In the genomic region with DNA sequence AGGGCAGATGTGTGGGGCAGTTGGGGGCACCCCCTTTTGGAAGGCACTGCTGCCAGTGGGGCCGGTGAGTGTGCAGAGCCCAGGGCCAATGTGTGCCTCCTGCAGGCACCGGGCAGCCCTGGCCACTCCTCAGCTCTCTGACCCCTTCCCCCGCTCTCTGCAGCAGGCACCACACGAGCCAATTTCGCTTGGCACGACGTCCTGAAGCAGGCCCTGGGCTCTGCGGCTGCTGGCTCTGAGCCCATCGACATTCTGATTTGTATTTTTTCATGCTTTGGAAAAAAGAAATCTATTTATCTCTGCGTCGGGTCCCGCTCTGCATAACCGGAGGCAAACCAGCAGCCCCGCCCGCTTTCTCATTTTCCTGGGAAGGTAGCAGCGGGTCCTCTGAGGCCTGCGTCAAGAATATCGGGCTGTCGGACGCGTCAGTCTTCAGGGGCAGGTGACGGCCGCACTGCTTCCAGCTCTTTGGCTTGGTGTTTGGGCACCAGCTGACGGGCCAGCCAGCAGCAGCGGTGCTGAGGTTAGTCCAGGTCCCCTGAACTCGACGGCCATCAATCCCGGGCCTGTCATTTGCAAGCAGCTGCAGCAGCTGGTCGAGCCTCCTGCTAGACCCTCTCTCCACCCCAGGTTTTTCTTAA, we compare ENCODE assay signal across 10 cellular contexts.
A peak's percentile ranks its signal among the peaks of the same experiment; 100 is the strongest.
DNase-seq lines count a peak whose midpoint lies in the region; ATAC-seq and TF ChIP-seq lines count a peak whose summit lies in the region.
"Had no signal": no experiment of that assay in that cellular context is flagged by ENCODE, and none has a peak within 500 bp of the region (broad histone marks: within the 10 kb centered on the region; RNA-seq: fewer than 3 reads in every experiment).

No MANE protein-coding gene starts in this region.

- 42% methylated on average over 17 of the region's 29 CpGs; no CpG with 5 or more reads in 1 of the 2 experiments for WGBS in IMR-90 (ENCODE audit: extremely low coverage in 2 of 2, insufficient read length in 1 of 2), 2 experiments

- H2AFZ ChIP-seq in IMR-90 (replicated peaks; ENCODE audit: low read length, poor library complexity) = no peak overlapping the region

- TF ChIP-seq POLR2A in IMR-90 (IDR thresholded peaks at IDR 0.05; ENCODE audit: low read depth, low read length) = no peak
- no peak for TF ChIP-seq POLR2A in gastrocnemius medialis (IDR thresholded peaks at IDR 0.05)

- H3K9me3 ChIP-seq in IMR-90 (ENCODE audit: control insufficient read depth, insufficient read depth, low read length) (peaks cover 18% of the 10 kb centered on the region), WERI-Rb-1 (ENCODE audit: severe bottlenecking) (peaks cover 16% of the 10 kb centered on the region), gastrocnemius medialis (peaks cover 0 to 7% (median 6%) of the 10 kb centered on the region in 3 donors)

- H4K91ac ChIP-seq in IMR-90 (ENCODE audit: insufficient read depth, low read depth, low read length) = no peak overlapping the region

- POLR2A ChIA-PET in IMR-90 (lab: Charles Lee; ENCODE audit: unreplicated experiment) = no interaction called here
- POLR2A ChIA-PET in WTC11 (lab: Charles Lee) = no interaction called here

- H3K27me3 ChIP-seq in IMR-90 (ENCODE audit: control insufficient read depth, insufficient read depth, low read length) = no peaks in the 10 kb centered on the region
- no peaks in the 10 kb centered on the region for H3K27me3 ChIP-seq in WERI-Rb-1 (ENCODE audit: insufficient read depth, low read depth, severe bottlenecking)
- no peaks in the 10 kb centered on the region for H3K27me3 ChIP-seq in gastrocnemius medialis
- H3K27me3 ChIP-seq: breast epithelium had no signal

- DNase-seq in IMR-90 (peak; percentile 12), WERI-Rb-1 (peak; percentile 53), Right ventricle myocardium superior (peak; percentile 82), gastrocnemius medialis (peak; percentile 77 to 90), kidney tubule cell (ENCODE audit: low spot score) (no peak), WTC11 (ENCODE audit: low spot score) (no peak), germinal center (ENCODE audit: low spot score) (no peak)
- DNase-seq: retina had no signal

- intact Hi-C loops in IMR-90 (cut with micrococcal nuclease) (no loop called here), Right ventricle myocardium superior (cut with DNase I) (no loop called here), gastrocnemius medialis (cut with DNase I; ENCODE audit: low total_unique reads) (no loop called here)

- TF ChIP-seq RAD21 in IMR-90 (IDR thresholded peaks at IDR 0.05; ENCODE audit: low read length) = no peak

- ATAC-seq in IMR-90 (ENCODE audit: low read depth) (peak; percentile 56), Right ventricle myocardium superior (ENCODE audit: poor library complexity) (peak; percentile 83), gastrocnemius medialis (peak; percentile 84 to 87), GM21576 (IDR thresholded peaks at IDR 0.05; ENCODE audit: unreplicated experiment) (no peak), WTC11 (no peak)

- H3K4me1 Mint-ChIP-seq in WTC11 = no peaks in the 10 kb centered on the region

- peaks cover 13 to 15% of the 10 kb centered on the region in 2 experiments; a peak in 3 of 4 replicates for H3K79me1 ChIP-seq in IMR-90 (ENCODE audit: low read depth in 1 of 2, low read length in 2 of 2)

- H2BK120ac ChIP-seq in IMR-90 (ENCODE audit: low read depth, low read length) = no peak overlapping the region

- dilution Hi-C loops in IMR-90 (cut with HindIII; ENCODE audit: low sequenced_read_pairs, unreplicated experiment) = no loop called here

- peak overlapping the region; percentile 79 for H2AK9ac ChIP-seq in IMR-90 (replicated peaks; ENCODE audit: low read depth, low read length, poor library complexity)

- no peak overlapping the region for H3K4me3 Mint-ChIP-seq in WTC11

- no peak overlapping the region for H3K9ac ChIP-seq in IMR-90 (ENCODE audit: low read depth, low read length)

- no peak overlapping the region for H3K23ac ChIP-seq in IMR-90 (ENCODE audit: low read depth, low read length)

- H3K27ac ChIP-seq in IMR-90 (ENCODE audit: insufficient read depth, low read length) (no peak overlapping the region), WERI-Rb-1 (peak overlapping the region; percentile 21), gastrocnemius medialis (peak overlapping the region; percentile 76 to 87 (median 86))

- H3K4me2 ChIP-seq in IMR-90 (ENCODE audit: low read depth, low read length) = no peak overlapping the region

- no peak overlapping the region for H3K4ac ChIP-seq in IMR-90 (ENCODE audit: low read depth, low read length)

- no peak overlapping the region for H3K14ac ChIP-seq in IMR-90 (replicated peaks; ENCODE audit: low read depth, low read length)

- no peak overlapping the region for H3K56ac ChIP-seq in IMR-90 (ENCODE audit: extremely low read depth, insufficient read depth, low read length)

- TF ChIP-seq CTCF in IMR-90 (conservative IDR thresholded peaks at IDR 0.05; ENCODE audit: low read depth, low read length) (no peak), WERI-Rb-1 (IDR thresholded peaks at IDR 0.05; ENCODE audit: low read depth, low read length) (no peak), gastrocnemius medialis (IDR thresholded peaks at IDR 0.05 in 4 of 5, conservative IDR thresholded peaks at IDR 0.05 in 1 of 5) (no peak), WTC11 (IDR thresholded peaks at IDR 0.05) (no peak)

- H3K36me3 Mint-ChIP-seq in WTC11 = peaks cover 30% of the 10 kb centered on the region

- H2BK20ac ChIP-seq in IMR-90 (ENCODE audit: low read depth, low read length) = no peak overlapping the region

- H2AK5ac ChIP-seq in IMR-90 (ENCODE audit: low read depth, low read length) = no peak overlapping the region

- no peaks in the 10 kb centered on the region; the same call in 1 of the 2 replicates for H3K4me1 ChIP-seq in IMR-90 (ENCODE audit: control insufficient read depth, insufficient read depth, low read length)
- peaks cover 31 to 38% of the 10 kb centered on the region in 2 donors for H3K4me1 ChIP-seq in gastrocnemius medialis

- peaks cover 39% of the 10 kb centered on the region for H3K36me3 ChIP-seq in IMR-90 (ENCODE audit: control insufficient read depth, insufficient read depth, low read length)
- H3K36me3 ChIP-seq in WERI-Rb-1 = peaks cover 26% of the 10 kb centered on the region
- H3K36me3 ChIP-seq in gastrocnemius medialis = peaks cover 0 to 12% of the 10 kb centered on the region in 2 donors
- H3K36me3 ChIP-seq: breast epithelium had no signal

- no peak overlapping the region for H3K18ac ChIP-seq in IMR-90 (ENCODE audit: low read depth, low read length)

- H4K20me1 ChIP-seq in IMR-90 (ENCODE audit: insufficient read depth, low read length) = peaks cover 5% of the 10 kb centered on the region

- CTCF ChIA-PET in IMR-90 (lab: Yijun Ruan, JAX) (no interaction called here), WTC11 (lab: Charles Lee) (interaction anchor here (3.7 kb wide), 1 partner anchor 16 kb away, joined by 16 read pairs; no protein-coding TSS in a partner anchor)

- no peak overlapping the region for H2BK5ac ChIP-seq in IMR-90 (ENCODE audit: low read depth, low read length, poor library complexity, severe bottlenecking)

- no peak overlapping the region for H4K8ac ChIP-seq in IMR-90 (ENCODE audit: low read depth in 2 of 2, low read length in 2 of 2)

- BruUV-seq in IMR-90 (replicated peaks; lab: Mats Ljungman, UMichigan) = no TSS peak

- H3K4me3 ChIP-seq in IMR-90 (ENCODE audit: insufficient read depth, low read depth, low read length) = no peak overlapping the region
- H3K4me3 ChIP-seq in WERI-Rb-1 (ENCODE audit: low read depth, low read length) = no peak overlapping the region
- H3K4me3 ChIP-seq in gastrocnemius medialis = peak overlapping the region in 1 of 4 donors; percentile 27

- no peaks in the 10 kb centered on the region for H3K9me1 ChIP-seq in IMR-90 (ENCODE audit: insufficient read depth, low read length)

- no peak overlapping the region for H4K5ac ChIP-seq in IMR-90 (ENCODE audit: low read depth, low read length)

- H3K27ac Mint-ChIP-seq in WTC11 = no peak overlapping the region

- no peak overlapping the region for H2BK15ac ChIP-seq in IMR-90 (ENCODE audit: low read depth, low read length)

- in situ Hi-C loops in IMR-90 (cut with MboI; ENCODE audit: low sequenced_read_pairs) = no loop called here
- in situ Hi-C loops in gastrocnemius medialis (cut with MboI; ENCODE audit: low sequenced_read_pairs in 4 of 4) = no loop called here

- no peaks in the 10 kb centered on the region for H3K27me3 Mint-ChIP-seq in WTC11 (ENCODE audit: low read depth)

- H3K9me3 Mint-ChIP-seq in WTC11 = peaks cover 27% of the 10 kb centered on the region

TF ChIP-seq in IMR-90, 13 proteins besides CTCF, POLR2A, EP300 and RAD21:
- TF ChIP-seq MXI1 (IDR thresholded peaks at IDR 0.05; ENCODE audit: borderline replicate concordance, low read depth, low read length) = no peak

TF ChIP-seq in WTC11, 78 proteins besides CTCF, POLR2A, EP300 and RAD21 (continues in another document):
- TF ChIP-seq, protein P1, sequence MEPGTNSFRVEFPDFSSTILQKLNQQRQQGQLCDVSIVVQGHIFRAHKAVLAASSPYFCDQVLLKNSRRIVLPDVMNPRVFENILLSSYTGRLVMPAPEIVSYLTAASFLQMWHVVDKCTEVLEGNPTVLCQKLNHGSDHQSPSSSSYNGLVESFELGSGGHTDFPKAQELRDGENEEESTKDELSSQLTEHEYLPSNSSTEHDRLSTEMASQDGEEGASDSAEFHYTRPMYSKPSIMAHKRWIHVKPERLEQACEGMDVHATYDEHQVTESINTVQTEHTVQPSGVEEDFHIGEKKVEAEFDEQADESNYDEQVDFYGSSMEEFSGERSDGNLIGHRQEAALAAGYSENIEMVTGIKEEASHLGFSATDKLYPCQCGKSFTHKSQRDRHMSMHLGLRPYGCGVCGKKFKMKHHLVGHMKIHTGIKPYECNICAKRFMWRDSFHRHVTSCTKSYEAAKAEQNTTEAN (CRISPR knock-in tag; IDR thresholded peaks at IDR 0.05) = no peak
- TF ChIP-seq, protein P2, sequence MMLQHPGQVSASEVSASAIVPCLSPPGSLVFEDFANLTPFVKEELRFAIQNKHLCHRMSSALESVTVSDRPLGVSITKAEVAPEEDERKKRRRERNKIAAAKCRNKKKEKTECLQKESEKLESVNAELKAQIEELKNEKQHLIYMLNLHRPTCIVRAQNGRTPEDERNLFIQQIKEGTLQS (CRISPR knock-in tag; conservative IDR thresholded peaks at IDR 0.05) = no peak

Comparison
In these comparisons a context has a peak if more than half of its experiments do, and no peak if none do; other contexts are left out.
1. ATAC-seq: peak in IMR-90 (single experiment), Right ventricle myocardium superior (single experiment) and gastrocnemius medialis (2 of 2); none in GM21576 (single experiment) and WTC11 (single experiment).
2. DNase-seq: peak in IMR-90 (single experiment), WERI-Rb-1 (single experiment), Right ventricle myocardium superior (single experiment) and gastrocnemius medialis (2 of 2); none in kidney tubule cell (single experiment), WTC11 (single experiment) and germinal center (single experiment).